13 cellular contexts compared by ENCODE assay signal in genomic region chr16:3652373-3653037, GRCh38. TPM values are rescaled to one million over a fixed set of nuclear protein-coding genes. Genes with fewer than 3 reads are reported as not detected.
A peak's percentile ranks its signal among the peaks of the same experiment; 100 is the strongest.
DNase-seq lines count a peak whose midpoint lies in the region; ATAC-seq, FAIRE-seq and TF ChIP-seq lines count a peak whose summit lies in the region.
"Had no signal": no experiment of that assay in that cellular context is flagged by ENCODE, and none has a peak within 500 bp of the region (broad histone marks: within the 10 kb centered on the region; RNA-seq: fewer than 3 reads in every experiment).

No MANE protein-coding gene starts in this region.

- ATAC-seq in activated naive CD8-positive, alpha-beta T cell treated with anti-CD3 and anti-CD28 coated beads, Interleukin-2, amount 10 ng/mL, durations not matched to agents 7 days and 5 days (ENCODE audit: low read depth), result no peak
- ATAC-seq in RWPE2 (ENCODE audit: low read depth), result no peak
- no peak for ATAC-seq in lower lobe of right lung
- ATAC-seq: stimulated activated naive CD8-positive, alpha-beta T cell treated with anti-CD3 and anti-CD28 coated beads, Interleukin-15, amount 100 ng/mL, for 72 hours had no signal

- H3K36me3 Mint-ChIP-seq in activated naive CD8-positive, alpha-beta T cell treated with anti-CD3 and anti-CD28 coated beads, Interleukin-2, amount 10 ng/mL, durations not matched to agents 7 days and 5 days, result peaks cover 7% of the 10 kb centered on the region
- peaks cover 10% of the 10 kb centered on the region for H3K36me3 Mint-ChIP-seq in activated naive CD8-positive, alpha-beta T cell treated with anti-CD3 and anti-CD28 coated beads for 36 hours
- H3K36me3 Mint-ChIP-seq in type B pancreatic cell, result peaks cover 14% of the 10 kb centered on the region

- H3K36me3 ChIP-seq in RWPE2 (ENCODE audit: low read depth) (peaks cover 9% of the 10 kb centered on the region), lower lobe of right lung (peaks cover 39% of the 10 kb centered on the region)

- DNase-seq in activated naive CD8-positive, alpha-beta T cell treated with anti-CD3 and anti-CD28 coated beads, Interleukin-2, amount 10 ng/mL, durations not matched to agents 7 days and 5 days, result peak; percentile 21
- no peak for DNase-seq in activated naive CD8-positive, alpha-beta T cell treated with anti-CD3 and anti-CD28 coated beads for 36 hours
- DNase-seq in RWPE2 (ENCODE audit: low spot score) (peak; percentile 17), lower lobe of right lung (peak; percentile 20), type B pancreatic cell (ENCODE audit: extremely low spot score, unreplicated experiment) (peak; percentile 48), NCI-H526 (lab: John Stamatoyannopoulos, UW) (no peak), GM12892 (ENCODE audit: insufficient read length) (no peak), NOMO-1 treated with DMSO at 0.1 percent for 48 hours (lab: John Stamatoyannopoulos, UW; ENCODE audit: unreplicated experiment) (no peak)
- DNase-seq: activated CD4-positive, alpha-beta T cell treated with anti-CD3 and anti-CD28 coated beads, Interleukin-2, amount 50 U/mL, for 4 hours; Kasumi-1; NCI-H1105 had no signal

- H3K4me1 ChIP-seq in RWPE2 (ENCODE audit: insufficient read depth, poor library complexity, severe bottlenecking) (no peaks in the 10 kb centered on the region), lower lobe of right lung (no peaks in the 10 kb centered on the region)

- no peak for TF ChIP-seq POLR2A in GM12892 (IDR thresholded peaks at IDR 0.05; ENCODE audit: low read depth, low read length)

- H3K9me3 ChIP-seq in RWPE2 (ENCODE audit: severe bottlenecking), result no peaks in the 10 kb centered on the region
- no peaks in the 10 kb centered on the region for H3K9me3 ChIP-seq in lower lobe of right lung

- H3K9me3 Mint-ChIP-seq in activated naive CD8-positive, alpha-beta T cell treated with anti-CD3 and anti-CD28 coated beads, Interleukin-2, amount 10 ng/mL, durations not matched to agents 7 days and 5 days, result no peaks in the 10 kb centered on the region
- no peaks in the 10 kb centered on the region for H3K9me3 Mint-ChIP-seq in activated naive CD8-positive, alpha-beta T cell treated with anti-CD3 and anti-CD28 coated beads for 36 hours
- H3K9me3 Mint-ChIP-seq in type B pancreatic cell, result no peaks in the 10 kb centered on the region
- H3K9me3 Mint-ChIP-seq: stimulated activated naive CD8-positive, alpha-beta T cell treated with anti-CD3 and anti-CD28 coated beads, Interleukin-15, amount 100 ng/mL, for 72 hours had no signal

- H3K27ac ChIP-seq in RWPE2 (ENCODE audit: poor library complexity, severe bottlenecking), result no peak overlapping the region
- H3K27ac ChIP-seq in lower lobe of right lung, result no peak overlapping the region

- TF ChIP-seq CTCF in RWPE2 (IDR thresholded peaks at IDR 0.05; ENCODE audit: poor library complexity, severe bottlenecking), result no peak
- TF ChIP-seq CTCF in lower lobe of right lung (IDR thresholded peaks at IDR 0.05), result no peak
- no peak for TF ChIP-seq CTCF in type B pancreatic cell (conservative IDR thresholded peaks at IDR 0.05)

- no peaks in the 10 kb centered on the region for H3K27me3 Mint-ChIP-seq in activated naive CD8-positive, alpha-beta T cell treated with anti-CD3 and anti-CD28 coated beads, Interleukin-2, amount 10 ng/mL, durations not matched to agents 7 days and 5 days
- no peaks in the 10 kb centered on the region for H3K27me3 Mint-ChIP-seq in activated naive CD8-positive, alpha-beta T cell treated with anti-CD3 and anti-CD28 coated beads for 36 hours
- no peaks in the 10 kb centered on the region for H3K27me3 Mint-ChIP-seq in type B pancreatic cell
- H3K27me3 Mint-ChIP-seq: stimulated activated naive CD8-positive, alpha-beta T cell treated with anti-CD3 and anti-CD28 coated beads, Interleukin-15, amount 100 ng/mL, for 72 hours had no signal

- no peak for FAIRE-seq in GM12892 (lab: Jason Lieb, UNC)
- FAIRE-seq: endometrium had no signal

- no peak overlapping the region for H3K4me3 Mint-ChIP-seq in activated naive CD8-positive, alpha-beta T cell treated with anti-CD3 and anti-CD28 coated beads, Interleukin-2, amount 10 ng/mL, durations not matched to agents 7 days and 5 days
- no peak overlapping the region for H3K4me3 Mint-ChIP-seq in activated naive CD8-positive, alpha-beta T cell treated with anti-CD3 and anti-CD28 coated beads for 36 hours
- H3K4me3 Mint-ChIP-seq in type B pancreatic cell, result no peak overlapping the region
- H3K4me3 Mint-ChIP-seq: stimulated activated naive CD8-positive, alpha-beta T cell treated with anti-CD3 and anti-CD28 coated beads, Interleukin-15, amount 100 ng/mL, for 72 hours had no signal

- no peak overlapping the region for H3K27ac Mint-ChIP-seq in activated naive CD8-positive, alpha-beta T cell treated with anti-CD3 and anti-CD28 coated beads, Interleukin-2, amount 10 ng/mL, durations not matched to agents 7 days and 5 days
- no peak overlapping the region for H3K27ac Mint-ChIP-seq in activated naive CD8-positive, alpha-beta T cell treated with anti-CD3 and anti-CD28 coated beads for 36 hours
- H3K27ac Mint-ChIP-seq in type B pancreatic cell, result no peak overlapping the region

- intact Hi-C loops in lower lobe of right lung (cut with DNase I), result no loop called here

- H3K4me3 ChIP-seq in RWPE2 (ENCODE audit: severe bottlenecking), result no peak overlapping the region
- no peak overlapping the region for H3K4me3 ChIP-seq in lower lobe of right lung

- H3K27me3 ChIP-seq in RWPE2 (ENCODE audit: insufficient read depth, poor library complexity, severe bottlenecking), result no peaks in the 10 kb centered on the region
- H3K27me3 ChIP-seq in lower lobe of right lung (ENCODE audit: low read depth), result no peaks in the 10 kb centered on the region

- H3K4me1 Mint-ChIP-seq in activated naive CD8-positive, alpha-beta T cell treated with anti-CD3 and anti-CD28 coated beads, Interleukin-2, amount 10 ng/mL, durations not matched to agents 7 days and 5 days, result peaks cover 3% of the 10 kb centered on the region
- H3K4me1 Mint-ChIP-seq in activated naive CD8-positive, alpha-beta T cell treated with anti-CD3 and anti-CD28 coated beads for 36 hours, result peaks cover 10% of the 10 kb centered on the region
- H3K4me1 Mint-ChIP-seq in type B pancreatic cell (ENCODE audit: unreplicated experiment), result peaks cover 13% of the 10 kb centered on the region

- POLR2A ChIA-PET in activated naive CD8-positive, alpha-beta T cell treated with anti-CD3 and anti-CD28 coated beads, Interleukin-2, amount 10 ng/mL, durations not matched to agents 7 days and 5 days (lab: Charles Lee), result no interaction called here

RNA-seq across cellular contexts. Expression of gene DNASE1, which starts 2.0 kb away (rescaled TPM):
- total RNA-seq in activated naive CD8-positive, alpha-beta T cell treated with anti-CD3 and anti-CD28 coated beads, Interleukin-2, amount 10 ng/mL, durations not matched to agents 7 days and 5 days, result 10 to 100 TPM; 49.6 to 53.9 TPM
- total RNA-seq in activated naive CD8-positive, alpha-beta T cell treated with anti-CD3 and anti-CD28 coated beads for 36 hours, result 1 to 10 TPM; 4.6 to 5.8 TPM
- 14.3 TPM for total RNA-seq in lower lobe of right lung
- 35.7 and 44.8 TPM in 2 replicates for total RNA-seq in type B pancreatic cell (ENCODE audit: low replicate concordance)
- 8.5 TPM for polyA plus RNA-seq in GM12892 (2012; ENCODE audit: missing spikeins)

RNA-seq across cellular contexts. Expression of gene SLX4, which starts 41.1 kb away (rescaled TPM):
- 10 to 100 TPM; 16.8 to 16.9 TPM for total RNA-seq in activated naive CD8-positive, alpha-beta T cell treated with anti-CD3 and anti-CD28 coated beads, Interleukin-2, amount 10 ng/mL, durations not matched to agents 7 days and 5 days
- total RNA-seq in activated naive CD8-positive, alpha-beta T cell treated with anti-CD3 and anti-CD28 coated beads for 36 hours, result 1 to 10 TPM; 9.1 to 9.3 TPM
- total RNA-seq in lower lobe of right lung (5.7 TPM), type B pancreatic cell (ENCODE audit: low replicate concordance) (7.3 and 13.3 TPM in 2 replicates)
- 4.9 TPM for polyA plus RNA-seq in GM12892 (2012; ENCODE audit: missing spikeins)

Comparison
In these comparisons a context has a peak if more than half of its experiments do, and no peak if none do; other contexts are left out.
1. DNase-seq: peak in activated naive CD8-positive, alpha-beta T cell treated with anti-CD3 and anti-CD28 coated beads, Interleukin-2, amount 10 ng/mL, durations not matched to agents 7 days and 5 days (single experiment), RWPE2 (single experiment), lower lobe of right lung (single experiment) and type B pancreatic cell (single experiment); none in activated naive CD8-positive, alpha-beta T cell treated with anti-CD3 and anti-CD28 coated beads for 36 hours (single experiment), NCI-H526 (0 of 2), GM12892 (single experiment) and NOMO-1 treated with DMSO at 0.1 percent for 48 hours (single experiment).